In genomic region chr5:149448831-149449714, GRCh38 we compare ENCODE assay signal across 9 cellular contexts.
A peak's percentile ranks its signal among the peaks of the same experiment; 100 is the strongest.
DNase-seq lines count a peak whose midpoint lies in the region; ATAC-seq and TF ChIP-seq lines count a peak whose summit lies in the region.
"Had no signal": no experiment of that assay in that cellular context is flagged by ENCODE, and none has a peak within 500 bp of the region (broad histone marks: within the 10 kb centered on the region; RNA-seq: fewer than 3 reads in every experiment).

No MANE protein-coding gene starts in this region.

- H3K9me3 ChIP-seq in body of pancreas (no peaks in the 10 kb centered on the region), muscle layer of duodenum (ENCODE audit: control insufficient read depth in 1 of 2, low read length in 2 of 2) (no peaks in the 10 kb centered on the region)

- H3K27ac ChIP-seq in body of pancreas, result no peak overlapping the region
- peak overlapping the region; percentile 83 for H3K27ac ChIP-seq in muscle layer of duodenum (ENCODE audit: low read length)

- no peak overlapping the region for H3K4me3 ChIP-seq in body of pancreas
- H3K4me3 ChIP-seq in muscle layer of duodenum (ENCODE audit: low read depth in 1 of 2, low read length in 2 of 2), result no peak overlapping the region

- no peaks in the 10 kb centered on the region for H3K9me3 Mint-ChIP-seq in Calu3 (ENCODE audit: low read depth, unreplicated experiment)

- H3K4me3 Mint-ChIP-seq in Calu3 (ENCODE audit: low read depth, unreplicated experiment), result no peak overlapping the region

- no TSS peak for BruUV-seq in Calu3 (replicated peaks; lab: Mats Ljungman, UMichigan)

- H3K4me1 Mint-ChIP-seq in Calu3 (ENCODE audit: low read depth, unreplicated experiment), result peaks cover 53% of the 10 kb centered on the region

- no peak overlapping the region for H3K27ac Mint-ChIP-seq in Calu3 (ENCODE audit: unreplicated experiment)

- peak; percentile 32 for TF ChIP-seq CTCF in Calu3 (IDR thresholded peaks at IDR 0.05; ENCODE audit: unreplicated experiment)
- peak in 3 of 7 experiments; percentile 23 to 37 (median 34) for TF ChIP-seq CTCF in body of pancreas (IDR thresholded peaks at IDR 0.05)

- H3K36me3 ChIP-seq in body of pancreas (replicated peaks in 1 of 2; ENCODE audit: insufficient read depth in 1 of 2, low read depth in 2 of 2) (no peaks in the 10 kb centered on the region), muscle layer of duodenum (ENCODE audit: control insufficient read depth in 1 of 2, insufficient read depth in 2 of 2, low read length in 2 of 2) (no peaks in the 10 kb centered on the region)

- TF ChIP-seq POLR2A in body of pancreas (IDR thresholded peaks at IDR 0.05), result no peak

- no peaks in the 10 kb centered on the region for H3K27me3 Mint-ChIP-seq in Calu3 (ENCODE audit: unreplicated experiment)

- 83 to 84% methylated on average over 7 of the region's 7 CpGs for WGBS in body of pancreas, 2 donors

- intact Hi-C loops in Calu3 (cut with micrococcal nuclease; ENCODE audit: unreplicated experiment) (no loop called here), body of pancreas (cut with DNase I) (no loop called here)

- H3K4me1 ChIP-seq in body of pancreas, result peaks cover 34% of the 10 kb centered on the region
- peaks cover 39 to 46% of the 10 kb centered on the region in 2 donors for H3K4me1 ChIP-seq in muscle layer of duodenum (ENCODE audit: control insufficient read depth in 1 of 2, insufficient read depth in 2 of 2, low read length in 2 of 2)

- no peaks in the 10 kb centered on the region for H3K36me3 Mint-ChIP-seq in Calu3 (ENCODE audit: insufficient read depth, unreplicated experiment)

- ATAC-seq in body of pancreas, result no peak
- ATAC-seq in HG02642 (IDR thresholded peaks at IDR 0.05; ENCODE audit: poor library complexity, unreplicated experiment), result no peak

- no peak for DNase-seq in Calu3
- peak; percentile 46 for DNase-seq in LHCN-M2 (ENCODE audit: low read depth)
- DNase-seq in body of pancreas, result peak in 3 of 4 donors; percentile 21 to 43 (median 34)
- no peak for DNase-seq in GOT3 (lab: John Stamatoyannopoulos, UW)
- DNase-seq in ureter (ENCODE audit: low spot score), result no peak
- no peak for DNase-seq in NCI-H1105 (lab: John Stamatoyannopoulos, UW)
- DNase-seq: activated T-cell treated with anti-CD3 and anti-CD28 coated beads, Interleukin-2, amount 50 U/mL, for 48 hours had no signal

- CTCF ChIA-PET in Calu3 (lab: Charles Lee), result interaction anchor here (1.1 kb wide), 1 partner anchor 25 kb away, joined by 3 read pairs; no protein-coding TSS in a partner anchor

- H3K27me3 ChIP-seq in body of pancreas (no peaks in the 10 kb centered on the region), muscle layer of duodenum (ENCODE audit: low read depth, low read length) (no peaks in the 10 kb centered on the region)

Comparison
In these comparisons a context has a peak if more than half of its experiments do, and no peak if none do; other contexts are left out.
1. DNase-seq: peak in LHCN-M2 (single experiment) and body of pancreas (3 of 4); none in Calu3 (single experiment), GOT3 (single experiment), ureter (single experiment) and NCI-H1105 (single experiment).